Comparison of ENCODE assay signal across 1 cellular context in the genomic region with DNA sequence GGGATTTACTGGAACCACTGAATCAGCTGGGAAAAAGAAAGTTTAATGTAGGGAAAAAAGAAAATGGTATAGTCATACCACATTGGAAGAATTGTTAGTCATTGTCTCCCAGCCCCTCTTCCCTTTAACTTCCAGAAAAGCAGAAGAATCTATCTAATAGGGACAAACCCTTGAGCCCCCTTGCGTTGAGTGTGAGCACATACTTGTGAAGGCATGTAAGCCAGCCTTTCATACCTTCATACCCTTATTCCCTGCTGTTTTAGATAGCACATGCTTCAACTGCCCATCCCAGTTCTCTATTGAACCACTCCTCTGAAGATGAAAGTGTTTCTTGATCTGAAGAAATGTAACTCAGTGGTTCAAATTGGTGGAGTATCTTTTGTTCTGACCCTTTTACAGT.
TF ChIP-seq lines count a peak whose summit lies in the region.

No MANE protein-coding gene starts in this region.

TF ChIP-seq in WTC11, 78 proteins besides CTCF, POLR2A, EP300 and RAD21 (continued from another document):
- TF ChIP-seq, protein P1, sequence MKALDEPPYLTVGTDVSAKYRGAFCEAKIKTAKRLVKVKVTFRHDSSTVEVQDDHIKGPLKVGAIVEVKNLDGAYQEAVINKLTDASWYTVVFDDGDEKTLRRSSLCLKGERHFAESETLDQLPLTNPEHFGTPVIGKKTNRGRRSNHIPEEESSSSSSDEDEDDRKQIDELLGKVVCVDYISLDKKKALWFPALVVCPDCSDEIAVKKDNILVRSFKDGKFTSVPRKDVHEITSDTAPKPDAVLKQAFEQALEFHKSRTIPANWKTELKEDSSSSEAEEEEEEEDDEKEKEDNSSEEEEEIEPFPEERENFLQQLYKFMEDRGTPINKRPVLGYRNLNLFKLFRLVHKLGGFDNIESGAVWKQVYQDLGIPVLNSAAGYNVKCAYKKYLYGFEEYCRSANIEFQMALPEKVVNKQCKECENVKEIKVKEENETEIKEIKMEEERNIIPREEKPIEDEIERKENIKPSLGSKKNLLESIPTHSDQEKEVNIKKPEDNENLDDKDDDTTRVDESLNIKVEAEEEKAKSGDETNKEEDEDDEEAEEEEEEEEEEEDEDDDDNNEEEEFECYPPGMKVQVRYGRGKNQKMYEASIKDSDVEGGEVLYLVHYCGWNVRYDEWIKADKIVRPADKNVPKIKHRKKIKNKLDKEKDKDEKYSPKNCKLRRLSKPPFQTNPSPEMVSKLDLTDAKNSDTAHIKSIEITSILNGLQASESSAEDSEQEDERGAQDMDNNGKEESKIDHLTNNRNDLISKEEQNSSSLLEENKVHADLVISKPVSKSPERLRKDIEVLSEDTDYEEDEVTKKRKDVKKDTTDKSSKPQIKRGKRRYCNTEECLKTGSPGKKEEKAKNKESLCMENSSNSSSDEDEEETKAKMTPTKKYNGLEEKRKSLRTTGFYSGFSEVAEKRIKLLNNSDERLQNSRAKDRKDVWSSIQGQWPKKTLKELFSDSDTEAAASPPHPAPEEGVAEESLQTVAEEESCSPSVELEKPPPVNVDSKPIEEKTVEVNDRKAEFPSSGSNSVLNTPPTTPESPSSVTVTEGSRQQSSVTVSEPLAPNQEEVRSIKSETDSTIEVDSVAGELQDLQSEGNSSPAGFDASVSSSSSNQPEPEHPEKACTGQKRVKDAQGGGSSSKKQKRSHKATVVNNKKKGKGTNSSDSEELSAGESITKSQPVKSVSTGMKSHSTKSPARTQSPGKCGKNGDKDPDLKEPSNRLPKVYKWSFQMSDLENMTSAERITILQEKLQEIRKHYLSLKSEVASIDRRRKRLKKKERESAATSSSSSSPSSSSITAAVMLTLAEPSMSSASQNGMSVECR (CRISPR knock-in tag; IDR thresholded peaks at IDR 0.05; ENCODE audit: borderline replicate concordance), result no peak
- TF ChIP-seq, protein P2, sequence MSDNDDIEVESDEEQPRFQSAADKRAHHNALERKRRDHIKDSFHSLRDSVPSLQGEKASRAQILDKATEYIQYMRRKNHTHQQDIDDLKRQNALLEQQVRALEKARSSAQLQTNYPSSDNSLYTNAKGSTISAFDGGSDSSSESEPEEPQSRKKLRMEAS (CRISPR knock-in tag; IDR thresholded peaks at IDR 0.05), result no peak
- TF ChIP-seq, protein P3, sequence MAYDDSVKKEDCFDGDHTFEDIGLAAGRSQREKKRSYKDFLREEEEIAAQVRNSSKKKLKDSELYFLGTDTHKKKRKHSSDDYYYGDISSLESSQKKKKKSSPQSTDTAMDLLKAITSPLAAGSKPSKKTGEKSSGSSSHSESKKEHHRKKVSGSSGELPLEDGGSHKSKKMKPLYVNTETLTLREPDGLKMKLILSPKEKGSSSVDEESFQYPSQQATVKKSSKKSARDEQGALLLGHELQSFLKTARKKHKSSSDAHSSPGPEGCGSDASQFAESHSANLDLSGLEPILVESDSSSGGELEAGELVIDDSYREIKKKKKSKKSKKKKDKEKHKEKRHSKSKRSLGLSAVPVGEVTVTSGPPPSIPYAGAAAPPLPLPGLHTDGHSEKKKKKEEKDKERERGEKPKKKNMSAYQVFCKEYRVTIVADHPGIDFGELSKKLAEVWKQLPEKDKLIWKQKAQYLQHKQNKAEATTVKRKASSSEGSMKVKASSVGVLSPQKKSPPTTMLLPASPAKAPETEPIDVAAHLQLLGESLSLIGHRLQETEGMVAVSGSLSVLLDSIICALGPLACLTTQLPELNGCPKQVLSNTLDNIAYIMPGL (CRISPR knock-in tag; IDR thresholded peaks at IDR 0.05), result no peak
- TF ChIP-seq MYBL2 (CRISPR knock-in tag; IDR thresholded peaks at IDR 0.05) (no peak), SMAD4 (CRISPR knock-in tag; IDR thresholded peaks at IDR 0.05) (no peak), ZBTB21 (CRISPR knock-in tag; IDR thresholded peaks at IDR 0.05; ENCODE audit: borderline replicate concordance) (no peak)
- TF ChIP-seq, protein P4, sequence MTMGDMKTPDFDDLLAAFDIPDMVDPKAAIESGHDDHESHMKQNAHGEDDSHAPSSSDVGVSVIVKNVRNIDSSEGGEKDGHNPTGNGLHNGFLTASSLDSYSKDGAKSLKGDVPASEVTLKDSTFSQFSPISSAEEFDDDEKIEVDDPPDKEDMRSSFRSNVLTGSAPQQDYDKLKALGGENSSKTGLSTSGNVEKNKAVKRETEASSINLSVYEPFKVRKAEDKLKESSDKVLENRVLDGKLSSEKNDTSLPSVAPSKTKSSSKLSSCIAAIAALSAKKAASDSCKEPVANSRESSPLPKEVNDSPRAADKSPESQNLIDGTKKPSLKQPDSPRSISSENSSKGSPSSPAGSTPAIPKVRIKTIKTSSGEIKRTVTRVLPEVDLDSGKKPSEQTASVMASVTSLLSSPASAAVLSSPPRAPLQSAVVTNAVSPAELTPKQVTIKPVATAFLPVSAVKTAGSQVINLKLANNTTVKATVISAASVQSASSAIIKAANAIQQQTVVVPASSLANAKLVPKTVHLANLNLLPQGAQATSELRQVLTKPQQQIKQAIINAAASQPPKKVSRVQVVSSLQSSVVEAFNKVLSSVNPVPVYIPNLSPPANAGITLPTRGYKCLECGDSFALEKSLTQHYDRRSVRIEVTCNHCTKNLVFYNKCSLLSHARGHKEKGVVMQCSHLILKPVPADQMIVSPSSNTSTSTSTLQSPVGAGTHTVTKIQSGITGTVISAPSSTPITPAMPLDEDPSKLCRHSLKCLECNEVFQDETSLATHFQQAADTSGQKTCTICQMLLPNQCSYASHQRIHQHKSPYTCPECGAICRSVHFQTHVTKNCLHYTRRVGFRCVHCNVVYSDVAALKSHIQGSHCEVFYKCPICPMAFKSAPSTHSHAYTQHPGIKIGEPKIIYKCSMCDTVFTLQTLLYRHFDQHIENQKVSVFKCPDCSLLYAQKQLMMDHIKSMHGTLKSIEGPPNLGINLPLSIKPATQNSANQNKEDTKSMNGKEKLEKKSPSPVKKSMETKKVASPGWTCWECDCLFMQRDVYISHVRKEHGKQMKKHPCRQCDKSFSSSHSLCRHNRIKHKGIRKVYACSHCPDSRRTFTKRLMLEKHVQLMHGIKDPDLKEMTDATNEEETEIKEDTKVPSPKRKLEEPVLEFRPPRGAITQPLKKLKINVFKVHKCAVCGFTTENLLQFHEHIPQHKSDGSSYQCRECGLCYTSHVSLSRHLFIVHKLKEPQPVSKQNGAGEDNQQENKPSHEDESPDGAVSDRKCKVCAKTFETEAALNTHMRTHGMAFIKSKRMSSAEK (CRISPR knock-in tag; IDR thresholded peaks at IDR 0.05; ENCODE audit: borderline replicate concordance), result no peak
TF ChIP-seq in WTC11: peak in this region for 0.
